In the genomic region with DNA sequence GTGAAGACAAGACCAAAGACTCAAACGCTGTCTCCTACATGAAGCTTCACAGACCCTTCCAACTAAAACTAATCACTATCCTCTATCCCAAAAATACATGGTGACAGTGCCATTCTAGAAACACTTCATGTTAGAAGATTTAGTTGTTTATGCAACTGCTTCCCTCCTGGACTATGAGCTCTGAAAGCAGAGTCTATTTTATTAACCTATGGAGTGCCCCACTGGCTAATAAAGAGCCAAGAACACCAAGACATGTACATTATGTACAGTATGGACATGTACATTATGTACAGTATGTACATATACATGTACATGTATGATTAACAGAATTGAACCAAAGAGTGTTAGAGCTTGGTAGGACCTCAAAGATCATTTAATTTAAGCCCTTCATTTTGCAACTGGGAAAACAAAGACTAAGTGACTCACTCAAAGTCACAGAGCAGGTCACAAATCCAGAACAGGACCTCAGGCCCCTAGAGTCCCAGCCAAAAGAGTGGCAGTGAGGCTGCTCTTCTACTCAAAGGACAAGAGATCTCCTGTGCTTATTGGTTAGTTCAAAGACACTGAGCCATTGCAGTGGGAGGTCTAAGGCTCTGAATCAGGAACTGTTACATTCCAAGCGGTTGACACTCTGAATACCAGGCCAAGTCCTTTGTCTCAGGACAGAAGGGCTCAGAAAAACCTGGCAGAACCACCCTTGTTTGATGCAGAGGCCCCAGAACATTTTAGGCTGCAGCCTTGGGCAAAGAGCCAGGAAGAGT, we compare ENCODE assay signal across 9 cellular contexts.
DNase-seq lines count a peak whose midpoint lies in the region; ATAC-seq and TF ChIP-seq lines count a peak whose summit lies in the region.
"Had no signal": no experiment of that assay in that cellular context is flagged by ENCODE, and none has a peak within 500 bp of the region (broad histone marks: within the 10 kb centered on the region; RNA-seq: fewer than 3 reads in every experiment).

No MANE protein-coding gene starts in this region.

- no TSS peak for BruUV-seq in Panc1 (replicated peaks; lab: Mats Ljungman, UMichigan)

- H3K27me3 Mint-ChIP-seq in immature natural killer cell (ENCODE audit: low read depth in 3 of 3) = peaks cover 0 to 1% (median 0%) of the 10 kb centered on the region in 3 donors

- no peak overlapping the region for H3K9ac ChIP-seq in fibroblast of lung (ENCODE audit: insufficient read depth, low read length)

- intact Hi-C loops in Panc1 (cut with micrococcal nuclease; ENCODE audit: unreplicated experiment) = no loop called here

- no peak overlapping the region for H3K27ac Mint-ChIP-seq in immature natural killer cell

- H3K79me2 ChIP-seq in fibroblast of lung (ENCODE audit: control insufficient read depth, insufficient read depth, low read length) = no peaks in the 10 kb centered on the region

- no peaks in the 10 kb centered on the region for H3K9me3 Mint-ChIP-seq in immature natural killer cell

- no peaks in the 10 kb centered on the region for H3K36me3 ChIP-seq in Panc1 (ENCODE audit: control insufficient read depth, insufficient read depth, low read length)
- H3K36me3 ChIP-seq in fibroblast of lung (ENCODE audit: control insufficient read depth, insufficient read depth, low read length) = no peaks in the 10 kb centered on the region

- ATAC-seq in Panc1 = peak; percentile 87

- no peak overlapping the region for H3K4me3 Mint-ChIP-seq in immature natural killer cell

- H3K27me3 ChIP-seq in Panc1 (ENCODE audit: control insufficient read depth, insufficient read depth, low read length) = no peaks in the 10 kb centered on the region
- no peaks in the 10 kb centered on the region for H3K27me3 ChIP-seq in fibroblast of lung (ENCODE audit: control insufficient read depth, insufficient read depth, low read length)

- no peak overlapping the region for H3K4me3 ChIP-seq in Panc1 (ENCODE audit: low read depth in 2 of 2, low read length in 2 of 2)
- no peak overlapping the region for H3K4me3 ChIP-seq in fibroblast of lung (replicated peaks in 1 of 4; ENCODE audit: control extremely low read depth in 1 of 4, insufficient read depth in 1 of 4, low read depth in 3 of 4, low read length in 4 of 4)

- H3K4me1 ChIP-seq in Panc1 (ENCODE audit: control insufficient read depth, insufficient read depth, low read length) (no peaks in the 10 kb centered on the region), fibroblast of lung (ENCODE audit: control insufficient read depth, extremely low read depth, insufficient read depth, low read length) (no peaks in the 10 kb centered on the region)

- H3K4me2 ChIP-seq in fibroblast of lung (ENCODE audit: extremely low read depth, insufficient read depth, low read length) = no peak overlapping the region

- TF ChIP-seq CTCF in Panc1 (IDR thresholded peaks at IDR 0.05) = no peak
- no peak for TF ChIP-seq CTCF in fibroblast of lung (conservative IDR thresholded peaks at IDR 0.05 in 1 of 2, IDR thresholded peaks at IDR 0.05 in 1 of 2; ENCODE audit: low read depth in 1 of 2, low read length in 2 of 2)

- H2AFZ ChIP-seq in fibroblast of lung (ENCODE audit: low read length) = no peak overlapping the region

- peaks cover 0 to 18% (median 7%) of the 10 kb centered on the region in 3 donors for H3K36me3 Mint-ChIP-seq in immature natural killer cell

- H3K9me3 ChIP-seq in Panc1 (ENCODE audit: control insufficient read depth, insufficient read depth, low read depth, low read length) (no peaks in the 10 kb centered on the region), fibroblast of lung (ENCODE audit: control insufficient read depth, insufficient read depth, low read depth, low read length) (no peaks in the 10 kb centered on the region)

- peaks cover 6 to 31% of the 10 kb centered on the region in 2 donors for H3K4me1 Mint-ChIP-seq in immature natural killer cell

- POLR2A ChIA-PET in Panc1 (lab: Charles Lee) = interaction anchor here (0.7 kb wide), 1 partner anchor 19 kb away, joined by 3 read pairs; no protein-coding TSS in a partner anchor

- CTCF ChIA-PET in Panc1 (lab: Charles Lee) = interaction anchor here (1.5 kb wide), 1 partner anchor 132 kb away, joined by 5 read pairs; no protein-coding TSS in a partner anchor

- in situ Hi-C loops in Panc1 (cut with HindIII; ENCODE audit: low pct_unique_long_range_greater_than_20kb, low sequenced_read_pairs) = no loop called here

- H3K27ac ChIP-seq in Panc1 (ENCODE audit: low read length) (no peak overlapping the region), fibroblast of lung (ENCODE audit: insufficient read depth, low read length) (peak overlapping the region; percentile 3)

- peak; percentile 11 for DNase-seq in COLO829 (ENCODE audit: low spot score)
- DNase-seq in Panc1 (ENCODE audit: low read depth, low spot score) = peak; percentile 7
- DNase-seq in fibroblast of lung (ENCODE audit: low read depth in 2 of 2) = peak; percentile 28 to 94
- DNase-seq in myocyte (ENCODE audit: low read depth) = peak; percentile 84
- no peak for DNase-seq in immature natural killer cell
- DNase-seq in NCI-H128 (lab: John Stamatoyannopoulos, UW; ENCODE audit: unreplicated experiment) = no peak
- DNase-seq in activated gamma-delta T cell treated with Interleukin-2 at 50 U/mL for 16 hours = no peak
- DNase-seq in NCI-H524 treated with DMSO at 0.1 percent for 48 hours (lab: John Stamatoyannopoulos, UW) = no peak
- DNase-seq: NCI-H1436 treated with DMSO at 0.1 percent for 48 hours had no signal

- H4K20me1 ChIP-seq in fibroblast of lung (ENCODE audit: control insufficient read depth, extremely low read depth, insufficient read depth, low read length) = no peaks in the 10 kb centered on the region

Comparison
In these comparisons a context has a peak if more than half of its experiments do, and no peak if none do; other contexts are left out.
1. DNase-seq: peak in COLO829 (single experiment), Panc1 (single experiment), fibroblast of lung (2 of 2) and myocyte (single experiment); none in immature natural killer cell (0 of 3), NCI-H128 (single experiment), activated gamma-delta T cell treated with Interleukin-2 at 50 U/mL for 16 hours (single experiment) and NCI-H524 treated with DMSO at 0.1 percent for 48 hours (single experiment).